In genomic region chr1:244778356-244778755, GRCh38 we compare ENCODE assay signal across 1 cellular context.
TF ChIP-seq lines count a peak whose summit lies in the region.

No MANE protein-coding gene starts in this region.

TF ChIP-seq in SK-N-SH treated with all-trans-retinoic acid at 6 μM for 48 hours, 23 proteins besides CTCF, POLR2A, EP300 and RAD21 (continued from another document):
- TF ChIP-seq POU6F1 (CRISPR knock-in tag; IDR thresholded peaks at IDR 0.05; ENCODE audit: borderline replicate concordance, low read depth) (no peak), BACH2 (CRISPR knock-in tag; IDR thresholded peaks at IDR 0.05; ENCODE audit: borderline replicate concordance) (no peak), PATZ1 (CRISPR knock-in tag; IDR thresholded peaks at IDR 0.05; ENCODE audit: borderline replicate concordance) (no peak)
